ENCODE assay signal across 8 cellular contexts in genomic region chr1:38586993-38587646, GRCh38.
DNase-seq lines count a peak whose midpoint lies in the region; ATAC-seq and TF ChIP-seq lines count a peak whose summit lies in the region.

No MANE protein-coding gene starts in this region.

- no peak overlapping the region for H3K4me3 Mint-ChIP-seq in Calu3 (ENCODE audit: low read depth, unreplicated experiment)
- no peak overlapping the region for H3K4me3 Mint-ChIP-seq in activated B cell treated with CpG ODN at 0.5 μM for 24 hours
- H3K4me3 Mint-ChIP-seq in stimulated activated effector memory CD8-positive, alpha-beta T cell treated with anti-CD3 and anti-CD28 coated beads, Interleukin-12 subunit alpha, Interleukin-12 subunit beta, amount 100 ng/mL, for 72 hours = no peak overlapping the region

- DNase-seq in Calu3 = peak; percentile 41
- DNase-seq in HuH-7 (ENCODE audit: low spot score) = peak; percentile 82
- DNase-seq in activated B cell treated with CpG ODN at 0.5 μM for 24 hours = peak; percentile 46
- DNase-seq in colonic mucosa = peak; percentile 46
- peak; percentile 76 for DNase-seq in mesendoderm
- peak; percentile 34 to 64 for DNase-seq in stimulated activated effector memory CD8-positive, alpha-beta T cell treated with anti-CD3 and anti-CD28 coated beads, Interleukin-12 subunit alpha, Interleukin-12 subunit beta, amount 100 ng/mL, for 72 hours (ENCODE audit: low spot score in 2 of 2)

- TF ChIP-seq CTCF in Calu3 (IDR thresholded peaks at IDR 0.05; ENCODE audit: unreplicated experiment) (no peak), activated B cell treated with CpG ODN at 0.5 μM for 24 hours (IDR thresholded peaks at IDR 0.05) (no peak), colonic mucosa (IDR thresholded peaks at IDR 0.05) (peak; percentile 82)

- no peak overlapping the region for H2AK5ac ChIP-seq in mesendoderm (ENCODE audit: low read length)

- no peak overlapping the region for H3K27ac Mint-ChIP-seq in Calu3 (ENCODE audit: unreplicated experiment)
- H3K27ac Mint-ChIP-seq in activated B cell treated with CpG ODN at 0.5 μM for 24 hours = peak overlapping the region; percentile 33
- no peak overlapping the region for H3K27ac Mint-ChIP-seq in stimulated activated effector memory CD8-positive, alpha-beta T cell treated with anti-CD3 and anti-CD28 coated beads, Interleukin-12 subunit alpha, Interleukin-12 subunit beta, amount 100 ng/mL, for 72 hours

- no peak overlapping the region for H2BK120ac ChIP-seq in mesendoderm (ENCODE audit: low read depth, low read length)

- WGBS in mesendoderm (ENCODE audit: extremely low coverage, insufficient coverage, low lambda C conversion rate) = no CpG with 5 or more reads among the region's 9 CpGs

- H3K27me3 Mint-ChIP-seq in Calu3 (ENCODE audit: unreplicated experiment) (peaks cover 57% of the 10 kb centered on the region), activated B cell treated with CpG ODN at 0.5 μM for 24 hours (no peaks in the 10 kb centered on the region)

- H3K9ac ChIP-seq in colonic mucosa (ENCODE audit: low read depth in 2 of 2, low read length in 2 of 2) = no peak overlapping the region
- H3K9ac ChIP-seq in mesendoderm (ENCODE audit: low read length) = no peak overlapping the region

- no peak overlapping the region for H2BK5ac ChIP-seq in mesendoderm (ENCODE audit: low read length)

- no TSS peak for BruUV-seq in Calu3 (replicated peaks; lab: Mats Ljungman, UMichigan)

- intact Hi-C loops in Calu3 (cut with micrococcal nuclease; ENCODE audit: unreplicated experiment) = no loop called here
- intact Hi-C loops in activated B cell treated with CpG ODN at 0.5 μM for 24 hours (cut with micrococcal nuclease) = loop anchor here (1.0 to 10.0 kb wide), 6 partner anchors 95 to 560 kb away; no protein-coding TSS in a partner anchor
- intact Hi-C loops in colonic mucosa (cut with DNase I) = loop anchor here (5.0 kb wide), 1 partner anchor 545 kb away; no protein-coding TSS in a partner anchor

- peak; percentile 83 for ATAC-seq in activated B cell treated with CpG ODN at 0.5 μM for 24 hours (ENCODE audit: low read depth)
- peak; percentile 45 for ATAC-seq in stimulated activated effector memory CD8-positive, alpha-beta T cell treated with anti-CD3 and anti-CD28 coated beads, Interleukin-12 subunit alpha, Interleukin-12 subunit beta, amount 100 ng/mL, for 72 hours
- no peak for ATAC-seq in GM18867 (IDR thresholded peaks at IDR 0.05; ENCODE audit: unreplicated experiment)
- no peak for ATAC-seq in HG03469 (IDR thresholded peaks at IDR 0.05; ENCODE audit: unreplicated experiment)

- CTCF ChIA-PET in Calu3 (lab: Charles Lee) = interaction anchor here (0.6 kb wide), 2 partner anchors 377 to 779 kb away, joined by 3 read pairs; partner anchors contain the start of genes C1orf122 and YRDC
- CTCF ChIA-PET in activated B cell treated with CpG ODN at 0.5 μM for 24 hours (lab: Charles Lee) = interaction anchor here (1.0 to 1.5 kb wide), 5 partner anchors 13 to 555 kb away, joined by 3 to 4 read pairs (median 3); no protein-coding TSS in a partner anchor

- no peak overlapping the region for H3K18ac ChIP-seq in mesendoderm (ENCODE audit: low read length)

- H3K36me3 ChIP-seq in colonic mucosa (no peaks in the 10 kb centered on the region), mesendoderm (ENCODE audit: control insufficient read depth, insufficient read depth, low read length) (no peaks in the 10 kb centered on the region)

- H2BK15ac ChIP-seq in mesendoderm (replicated peaks; ENCODE audit: low read depth) = no peak overlapping the region

- no peak overlapping the region for H4K5ac ChIP-seq in mesendoderm (ENCODE audit: low read length)

- H3K27ac ChIP-seq in colonic mucosa (no peak overlapping the region), mesendoderm (ENCODE audit: low read depth, low read length) (no peak overlapping the region)

- no peaks in the 10 kb centered on the region for H3K79me1 ChIP-seq in mesendoderm (ENCODE audit: low read length)

- H3K79me2 ChIP-seq in mesendoderm (ENCODE audit: control insufficient read depth, insufficient read depth, low read length) = no peaks in the 10 kb centered on the region

- H3K56ac ChIP-seq in mesendoderm (ENCODE audit: low read length) = peak overlapping the region; percentile 63

- H3K4me3 ChIP-seq in colonic mucosa (no peak overlapping the region), mesendoderm (ENCODE audit: low read length) (no peak overlapping the region)

- H3K36me3 Mint-ChIP-seq in Calu3 (ENCODE audit: insufficient read depth, unreplicated experiment) (no peaks in the 10 kb centered on the region), activated B cell treated with CpG ODN at 0.5 μM for 24 hours (ENCODE audit: low read depth) (no peaks in the 10 kb centered on the region)
- H3K36me3 Mint-ChIP-seq in stimulated activated effector memory CD8-positive, alpha-beta T cell treated with anti-CD3 and anti-CD28 coated beads, Interleukin-12 subunit alpha, Interleukin-12 subunit beta, amount 100 ng/mL, for 72 hours = no peaks in the 10 kb centered on the region

- H4K8ac ChIP-seq in mesendoderm (ENCODE audit: low read depth, low read length) = no peak overlapping the region

- H3K23ac ChIP-seq in mesendoderm (ENCODE audit: low read length) = no peak overlapping the region

- H3K4me2 ChIP-seq in mesendoderm (ENCODE audit: low read length) = no peak overlapping the region

- H3K4me1 ChIP-seq in colonic mucosa = no peaks in the 10 kb centered on the region
- H3K4me1 ChIP-seq in mesendoderm (ENCODE audit: control insufficient read depth, low read depth, low read length) = no peaks in the 10 kb centered on the region

- H3K4me1 Mint-ChIP-seq in Calu3 (ENCODE audit: low read depth, unreplicated experiment) = no peaks in the 10 kb centered on the region
- peaks cover 13% of the 10 kb centered on the region for H3K4me1 Mint-ChIP-seq in activated B cell treated with CpG ODN at 0.5 μM for 24 hours
- H3K4me1 Mint-ChIP-seq in stimulated activated effector memory CD8-positive, alpha-beta T cell treated with anti-CD3 and anti-CD28 coated beads, Interleukin-12 subunit alpha, Interleukin-12 subunit beta, amount 100 ng/mL, for 72 hours = peaks cover 11% of the 10 kb centered on the region

- H3K27me3 ChIP-seq in colonic mucosa (no peaks in the 10 kb centered on the region), mesendoderm (ENCODE audit: insufficient read depth, low read length, poor library complexity) (no peaks in the 10 kb centered on the region)

- no peak overlapping the region for H3K4ac ChIP-seq in mesendoderm (ENCODE audit: low read depth, low read length)

- no peaks in the 10 kb centered on the region for H3K9me3 ChIP-seq in colonic mucosa

- H3K9me3 Mint-ChIP-seq in Calu3 (ENCODE audit: low read depth, unreplicated experiment) = peaks cover 3% of the 10 kb centered on the region
- peaks cover 4% of the 10 kb centered on the region for H3K9me3 Mint-ChIP-seq in activated B cell treated with CpG ODN at 0.5 μM for 24 hours
- H3K9me3 Mint-ChIP-seq in stimulated activated effector memory CD8-positive, alpha-beta T cell treated with anti-CD3 and anti-CD28 coated beads, Interleukin-12 subunit alpha, Interleukin-12 subunit beta, amount 100 ng/mL, for 72 hours = peaks cover 3% of the 10 kb centered on the region

- POLR2A ChIA-PET in activated B cell treated with CpG ODN at 0.5 μM for 24 hours (lab: Charles Lee) = interaction anchor here (1.2 kb wide), 1 partner anchor 28 kb away, joined by 3 read pairs; no protein-coding TSS in a partner anchor

Comparison
In these comparisons a context has a peak if more than half of its experiments do, and no peak if none do; other contexts are left out.
1. ATAC-seq: peak in activated B cell treated with CpG ODN at 0.5 μM for 24 hours (single experiment) and stimulated activated effector memory CD8-positive, alpha-beta T cell treated with anti-CD3 and anti-CD28 coated beads, Interleukin-12 subunit alpha, Interleukin-12 subunit beta, amount 100 ng/mL, for 72 hours (single experiment); none in GM18867 (single experiment) and HG03469 (single experiment).
2. Peak in every context shown above with its lines, with median percentiles within 50 percentile points of each other: DNase-seq.